ENCODE assay signal across 13 cellular contexts in the genomic region with DNA sequence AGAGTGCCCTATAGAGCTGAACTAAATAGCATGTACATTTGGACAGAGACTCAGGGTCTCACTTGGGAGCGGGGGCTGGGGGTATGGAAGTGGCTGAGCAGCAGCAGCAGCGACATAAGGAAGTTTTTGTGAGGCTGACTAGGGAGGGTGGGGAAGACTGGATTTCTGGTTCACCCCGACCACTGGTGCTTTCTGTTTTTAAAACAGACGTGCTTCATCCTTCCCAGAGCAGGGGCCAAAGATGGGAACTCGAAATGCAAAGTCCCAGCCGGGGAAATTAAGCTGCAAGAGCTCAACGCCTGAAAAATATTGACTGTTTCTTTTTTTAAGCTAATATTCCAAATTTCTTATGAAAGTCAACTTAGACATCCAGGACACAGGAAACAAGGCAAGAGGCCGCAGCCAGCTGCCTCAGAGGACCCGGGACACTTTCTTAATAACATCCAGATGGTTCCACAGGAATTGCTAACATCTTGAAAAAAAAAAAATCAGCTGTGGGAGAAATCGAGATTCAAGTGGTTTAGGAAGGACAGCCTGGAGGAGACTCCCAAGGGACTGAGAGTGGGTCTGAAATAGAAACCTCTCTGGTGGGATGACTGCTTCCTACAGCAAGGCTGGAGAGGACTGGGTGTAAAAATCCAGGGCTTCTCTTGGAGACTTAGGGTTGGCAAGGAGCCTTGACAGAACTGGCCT.
A peak's percentile ranks its signal among the peaks of the same experiment; 100 is the strongest.
DNase-seq lines count a peak whose midpoint lies in the region; ATAC-seq, FAIRE-seq and TF ChIP-seq lines count a peak whose summit lies in the region.
"Had no signal": no experiment of that assay in that cellular context is flagged by ENCODE, and none has a peak within 500 bp of the region (broad histone marks: within the 10 kb centered on the region; RNA-seq: fewer than 3 reads in every experiment).

No MANE protein-coding gene starts in this region.

- H3K27ac Mint-ChIP-seq in chondrocyte (ENCODE audit: unreplicated experiment) = peak overlapping the region; percentile 84
- H3K27ac Mint-ChIP-seq: activated T-helper 1 cell treated with anti-CD3 and anti-CD28 coated beads, Interleukin-12 subunit alpha, Interleukin-12 subunit beta, Interleukin-2, Interleukin-4 antibody, amounts not matched to agents 30 ng/mL and 10 ng/mL and 1 ng/mL, durations not matched to agents 14 hours and 24 hours and 36 hours had no signal

- FAIRE-seq in kidney (lab: Jason Lieb, UNC) = no peak

- intact Hi-C loops in kidney (cut with DNase I) = loop anchor here (10.0 kb wide), 1 partner anchor 216 kb away; the partner anchor contains the start of gene SPRY4

- H3K36me3 Mint-ChIP-seq in chondrocyte (ENCODE audit: low read depth) = no peaks in the 10 kb centered on the region

- H3K4me1 Mint-ChIP-seq in chondrocyte (ENCODE audit: low read depth) = peaks cover 57% of the 10 kb centered on the region

- H3K4me1 ChIP-seq in kidney (ENCODE audit: control insufficient read depth in 1 of 2, insufficient read depth in 1 of 2, low read depth in 1 of 2, low read length in 2 of 2) (no peaks in the 10 kb centered on the region), subcutaneous abdominal adipose tissue (ENCODE audit: control insufficient read depth in 5 of 5, insufficient read depth in 5 of 5, low read length in 5 of 5) (peaks cover 4 to 56% (median 41%) of the 10 kb centered on the region in 5 donors)

- H3K4me3 ChIP-seq in kidney (ENCODE audit: low read length in 2 of 2) (no peak overlapping the region), subcutaneous abdominal adipose tissue (ENCODE audit: low read depth in 1 of 5, low read length in 5 of 5) (peak overlapping the region in 1 of 5 donors; percentile 33)

- H3K36me3 ChIP-seq in kidney (ENCODE audit: control insufficient read depth in 1 of 2, insufficient read depth in 2 of 2, low read length in 2 of 2) = no peaks in the 10 kb centered on the region
- no peaks in the 10 kb centered on the region for H3K36me3 ChIP-seq in subcutaneous abdominal adipose tissue (ENCODE audit: control insufficient read depth in 5 of 5, insufficient read depth in 5 of 5, low read length in 5 of 5)

- H3K27me3 Mint-ChIP-seq in chondrocyte (ENCODE audit: low read depth) = no peaks in the 10 kb centered on the region

- ATAC-seq in GM21737 (IDR thresholded peaks at IDR 0.05; ENCODE audit: unreplicated experiment) = no peak

- H3K9me3 ChIP-seq in kidney (ENCODE audit: control insufficient read depth in 1 of 2, low read length in 2 of 2) (peaks cover 0 to under 1% of the 10 kb centered on the region in 2 donors), subcutaneous abdominal adipose tissue (ENCODE audit: control insufficient read depth in 5 of 5, low read length in 5 of 5) (no peaks in the 10 kb centered on the region)

- H3K27me3 ChIP-seq in subcutaneous abdominal adipose tissue (ENCODE audit: control insufficient read depth in 5 of 5, insufficient read depth in 4 of 5, low read length in 5 of 5) = no peaks in the 10 kb centered on the region

- H3K4me3 Mint-ChIP-seq in chondrocyte (ENCODE audit: unreplicated experiment) = peak overlapping the region; percentile 28
- H3K4me3 Mint-ChIP-seq: activated T-helper 1 cell treated with anti-CD3 and anti-CD28 coated beads, Interleukin-12 subunit alpha, Interleukin-12 subunit beta, Interleukin-2, Interleukin-4 antibody, amounts not matched to agents 30 ng/mL and 10 ng/mL and 1 ng/mL, durations not matched to agents 14 hours and 24 hours and 36 hours had no signal

- H3K9ac ChIP-seq in kidney (ENCODE audit: low read length in 2 of 2) = no peak overlapping the region
- no peak overlapping the region for H3K9ac ChIP-seq in subcutaneous abdominal adipose tissue (ENCODE audit: low read length in 5 of 5)

- peak; percentile 54 for DNase-seq in HCEC 1CT
- DNase-seq in chondrocyte (ENCODE audit: low spot score) = no peak
- DNase-seq in kidney = peak; percentile 76
- no peak for DNase-seq in NCI-H345 (lab: John Stamatoyannopoulos, UW)
- no peak for DNase-seq in NCI-H1930 (lab: John Stamatoyannopoulos, UW)
- DNase-seq in effector CD8-positive, alpha-beta T cell (lab: John Stamatoyannopoulos, UW) = no peak
- DNase-seq: cortex of kidney; DMS153; NCI-H1436; stimulated activated naive CD4-positive, alpha-beta T cell treated with Interleukin-2 at 50 U/mL for 16 hours had no signal

- H3K9me3 Mint-ChIP-seq in chondrocyte (ENCODE audit: low read depth) = no peaks in the 10 kb centered on the region
- H3K9me3 Mint-ChIP-seq: activated T-helper 1 cell treated with anti-CD3 and anti-CD28 coated beads, Interleukin-12 subunit alpha, Interleukin-12 subunit beta, Interleukin-2, Interleukin-4 antibody, amounts not matched to agents 30 ng/mL and 10 ng/mL and 1 ng/mL, durations not matched to agents 14 hours and 24 hours and 36 hours had no signal

- H3K27ac ChIP-seq in kidney (ENCODE audit: low read depth in 2 of 2, low read length in 2 of 2) (peak overlapping the region; percentile 29 to 65), subcutaneous abdominal adipose tissue (ENCODE audit: low read depth, low read length) (peak overlapping the region; percentile 73)

- TF ChIP-seq CTCF in chondrocyte (IDR thresholded peaks at IDR 0.05) (no peak), kidney (IDR thresholded peaks at IDR 0.05; ENCODE audit: borderline replicate concordance, extremely low read depth, insufficient read depth) (no peak)

Comparison
In these comparisons a context has a peak if more than half of its experiments do, and no peak if none do; other contexts are left out.
1. DNase-seq: peak in HCEC 1CT (single experiment) and kidney (single experiment); none in chondrocyte (single experiment), NCI-H345 (single experiment), NCI-H1930 (0 of 2) and effector CD8-positive, alpha-beta T cell (single experiment).